1 cellular context compared by ENCODE assay signal in genomic region chr1:168360151-168360550, GRCh38.
TF ChIP-seq lines count a peak whose summit lies in the region.

No MANE protein-coding gene starts in this region.

TF ChIP-seq in GM12878, 131 proteins besides CTCF, POLR2A, EP300 and RAD21 (continued from another document):
- no peak for TF ChIP-seq ATF2 (IDR thresholded peaks at IDR 0.05; ENCODE audit: low read length)
- no peak for TF ChIP-seq SUPT20H (IDR thresholded peaks at IDR 0.05; ENCODE audit: borderline replicate concordance, control insufficient read depth, low read depth, low read length)
- no peak for TF ChIP-seq RUNX3 (IDR thresholded peaks at IDR 0.05; ENCODE audit: low read length)
- no peak for TF ChIP-seq USF1 (IDR thresholded peaks at IDR 0.05; ENCODE audit: borderline replicate concordance, extremely low read length, insufficient read depth, low read depth, low read length)
- TF ChIP-seq KLF5 (IDR thresholded peaks at IDR 0.05; ENCODE audit: partially characterized antibody): no peak
